In the genomic region with DNA sequence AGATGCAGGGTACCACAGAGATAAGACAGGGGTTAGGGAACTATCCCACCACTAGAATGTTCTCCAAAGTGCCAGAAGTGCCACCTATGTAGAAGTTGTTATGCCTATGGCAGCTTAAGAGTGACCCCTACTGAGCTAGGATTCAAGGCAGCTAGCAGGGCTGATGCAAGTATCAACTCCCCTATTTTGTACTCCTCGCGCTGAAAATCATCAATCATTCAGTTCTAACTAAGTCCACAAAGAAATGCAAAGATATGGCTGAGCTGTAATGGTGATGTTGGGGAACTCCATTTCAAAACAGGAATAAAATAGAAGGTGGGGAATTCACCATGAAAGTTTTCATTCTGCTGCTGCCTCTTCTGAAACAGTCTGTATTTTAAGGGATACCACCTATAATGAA, we compare ENCODE assay signal across 23 cellular contexts. TPM values are rescaled to one million over a fixed set of nuclear protein-coding genes. Genes with fewer than 3 reads are reported as not detected.
DNase-seq lines count a peak whose midpoint lies in the region; ATAC-seq, FAIRE-seq and TF ChIP-seq lines count a peak whose summit lies in the region.
"Had no signal": no experiment of that assay in that cellular context is flagged by ENCODE, and none has a peak within 500 bp of the region (broad histone marks: within the 10 kb centered on the region; RNA-seq: fewer than 3 reads in every experiment).

No MANE protein-coding gene starts in this region.

- peaks cover 12% of the 10 kb centered on the region for H3K36me3 Mint-ChIP-seq in activated CD4-positive, alpha-beta T cell treated with anti-CD3 and anti-CD28 coated beads, Interleukin-2, amount 10 ng/mL, durations not matched to agents 24 days and 14 days (ENCODE audit: low read depth)
- no peaks in the 10 kb centered on the region for H3K36me3 Mint-ChIP-seq in stimulated activated memory B cell treated with anti-CD40 and anti-IgM and Interleukin-4, amounts not matched to agents 10 μg/mL and 1 μg/mL and 100 μg/mL, for 72 hours

- DNase-seq in activated CD4-positive, alpha-beta T cell treated with anti-CD3 and anti-CD28 coated beads, Interleukin-2, amount 10 ng/mL, durations not matched to agents 24 days and 14 days: no peak
- DNase-seq in activated CD4-positive, alpha-beta T cell treated with anti-CD3 and anti-CD28 coated beads for 4 hours: no peak
- peak in 2 of 4 experiments; percentile 7 to 9 for DNase-seq in K562 (ENCODE audit: extremely low read depth in 1 of 4, low spot score in 3 of 4)
- no peak for DNase-seq in NOMO-1 treated with dmso at 0.1 percent for 144 hours (lab: John Stamatoyannopoulos, UW; ENCODE audit: unreplicated experiment)
- no peak for DNase-seq in activated CD8-positive, alpha-beta memory T cell treated with anti-CD3 and anti-CD28 coated beads, Interleukin-2, amount 50 U/mL, for 48 hours
- no peak for DNase-seq in NCI-H1048 (lab: John Stamatoyannopoulos, UW)
- DNase-seq: activated CD4-positive, alpha-beta T cell treated with anti-CD3 and anti-CD28 coated beads for 48 hours; activated effector memory CD4-positive, alpha-beta T cell treated with anti-CD3 and anti-CD28 coated beads, Interleukin-2, amount 50 U/mL, for 16 hours; AML-193; body of pancreas; cerebellar nuclear complex; GF-D8; HFFc6; NCI-H187; NCI-H2171 treated with DMSO at 0.1 percent for 48 hours; NCI-H69; psoas muscle; stimulated activated CD4-positive, alpha-beta T cell treated with anti-CD3 and anti-CD28 coated beads, Interleukin-15, amount 100 ng/mL, for 24 hours; upper lobe of left lung had no signal

- no peak overlapping the region for H3K27ac ChIP-seq in K562 (ENCODE audit: extremely low read depth, low read depth, low read length)
- H3K27ac ChIP-seq: body of pancreas, psoas muscle, upper lobe of left lung had no signal

- no TSS peak for BruUV-seq in K562 (replicated peaks; lab: Mats Ljungman, UMichigan)

- TF ChIP-seq EP300 in K562 (IDR thresholded peaks at IDR 0.05; ENCODE audit: low read length): no peak

- H3K27me3 Mint-ChIP-seq in activated CD4-positive, alpha-beta T cell treated with anti-CD3 and anti-CD28 coated beads, Interleukin-2, amount 10 ng/mL, durations not matched to agents 24 days and 14 days: no peaks in the 10 kb centered on the region
- no peaks in the 10 kb centered on the region for H3K27me3 Mint-ChIP-seq in stimulated activated memory B cell treated with anti-CD40 and anti-IgM and Interleukin-4, amounts not matched to agents 10 μg/mL and 1 μg/mL and 100 μg/mL, for 72 hours

- no peak for TF ChIP-seq POLR2A in K562 (conservative IDR thresholded peaks at IDR 0.05)

- H3K36me3 ChIP-seq in K562 (ENCODE audit: control insufficient read depth, insufficient read depth, low read length): no peaks in the 10 kb centered on the region
- H3K36me3 ChIP-seq: upper lobe of left lung had no signal

- 0 out of 4 replicates have a peak, but pooled peaks of 1 of the 2 experiments have one; percentile 7 for TF ChIP-seq RAD21 in K562 (CRISPR knock-in tag; conservative IDR thresholded peaks at IDR 0.05 in 1 of 2, IDR thresholded peaks at IDR 0.05 in 1 of 2)

- FAIRE-seq in K562 (lab: Jason Lieb, UNC): no peak

- POLR2A ChIA-PET in K562 (lab: Yijun Ruan, JAX): interaction anchor here (1.0 kb wide), 1 partner anchor 10 kb away, joined by 3 read pairs; no protein-coding TSS in a partner anchor

- H3K27me3 ChIP-seq in K562 (ENCODE audit: control insufficient read depth in 2 of 2, insufficient read depth in 2 of 2, low read length in 2 of 2): no peaks in the 10 kb centered on the region
- H3K27me3 ChIP-seq: body of pancreas, upper lobe of left lung had no signal

- H2AFZ ChIP-seq in K562 (ENCODE audit: low read depth, low read length): no peak overlapping the region

- H3K4me2 ChIP-seq in K562 (ENCODE audit: insufficient read depth, low read length): no peak overlapping the region

- peaks cover 55% of the 10 kb centered on the region for H3K79me2 ChIP-seq in K562 (ENCODE audit: control insufficient read depth, insufficient read depth, low read length)

- H4K20me1 ChIP-seq in K562 (replicated peaks; ENCODE audit: control insufficient read depth, insufficient read depth, low read length): no peaks in the 10 kb centered on the region

- WGBS in K562 (ENCODE audit: insufficient coverage, low coverage, missing lambda C conversion rate): 4% methylated on average over 2 of the region's 2 CpGs

- CTCF ChIA-PET in K562 (lab: Yijun Ruan, JAX; ENCODE audit: low intra/inter-chr PET ratio): no interaction called here

- peak overlapping the region; percentile 53 for H3K27ac Mint-ChIP-seq in activated CD4-positive, alpha-beta T cell treated with anti-CD3 and anti-CD28 coated beads, Interleukin-2, amount 10 ng/mL, durations not matched to agents 24 days and 14 days
- H3K27ac Mint-ChIP-seq in stimulated activated memory B cell treated with anti-CD40 and anti-IgM and Interleukin-4, amounts not matched to agents 10 μg/mL and 1 μg/mL and 100 μg/mL, for 72 hours: peak overlapping the region; percentile 49
- H3K27ac Mint-ChIP-seq: T-helper 1 cell treated with Interleukin-12 subunit alpha and Interleukin-12 subunit beta and Interleukin-4 antibody, amounts not matched to agents 30 μg/mL and 1 μg/mL, for 36 hours had no signal

- intact Hi-C loops in activated CD4-positive, alpha-beta T cell treated with anti-CD3 and anti-CD28 coated beads, Interleukin-2, amount 10 ng/mL, durations not matched to agents 24 days and 14 days (cut with micrococcal nuclease): loop anchor here (10.0 kb wide), 1 partner anchor 234 kb away; a partner anchor contains a TSS
- intact Hi-C loops in K562 (cut with micrococcal nuclease): loop anchor here (10.0 kb wide), 1 partner anchor 426 kb away; no protein-coding TSS in a partner anchor

- no peaks in the 10 kb centered on the region for H3K9me3 ChIP-seq in K562 (replicated peaks; ENCODE audit: control insufficient read depth, insufficient read depth, low read depth, low read length)
- H3K9me3 ChIP-seq: body of pancreas, psoas muscle, upper lobe of left lung had no signal

- in situ Hi-C loops in K562 (cut with MboI): loop anchor here (5.0 to 10.0 kb wide), 2 partner anchors 128 to 166 kb away; no protein-coding TSS in a partner anchor

- H3K9me3 Mint-ChIP-seq in activated CD4-positive, alpha-beta T cell treated with anti-CD3 and anti-CD28 coated beads, Interleukin-2, amount 10 ng/mL, durations not matched to agents 24 days and 14 days: no peaks in the 10 kb centered on the region
- no peaks in the 10 kb centered on the region for H3K9me3 Mint-ChIP-seq in stimulated activated memory B cell treated with anti-CD40 and anti-IgM and Interleukin-4, amounts not matched to agents 10 μg/mL and 1 μg/mL and 100 μg/mL, for 72 hours
- H3K9me3 Mint-ChIP-seq: HFFc6; T-helper 1 cell treated with Interleukin-12 subunit alpha and Interleukin-12 subunit beta and Interleukin-4 antibody, amounts not matched to agents 30 μg/mL and 1 μg/mL, for 36 hours had no signal

- H3K4me3 Mint-ChIP-seq in activated CD4-positive, alpha-beta T cell treated with anti-CD3 and anti-CD28 coated beads, Interleukin-2, amount 10 ng/mL, durations not matched to agents 24 days and 14 days: no peak overlapping the region
- H3K4me3 Mint-ChIP-seq in stimulated activated memory B cell treated with anti-CD40 and anti-IgM and Interleukin-4, amounts not matched to agents 10 μg/mL and 1 μg/mL and 100 μg/mL, for 72 hours: no peak overlapping the region
- H3K4me3 Mint-ChIP-seq: HFFc6; T-helper 1 cell treated with Interleukin-12 subunit alpha and Interleukin-12 subunit beta and Interleukin-4 antibody, amounts not matched to agents 30 μg/mL and 1 μg/mL, for 36 hours had no signal

- ATAC-seq in HG02610 (IDR thresholded peaks at IDR 0.05; ENCODE audit: unreplicated experiment) (peak; percentile 55), K562 (peak; percentile 80)
- ATAC-seq in stimulated activated memory B cell treated with anti-CD40 and anti-IgM and Interleukin-4, amounts not matched to agents 10 μg/mL and 1 μg/mL and 100 μg/mL, for 72 hours: no peak
- ATAC-seq: body of pancreas, psoas muscle had no signal

- H3K9me1 ChIP-seq in K562 (ENCODE audit: control insufficient read depth, insufficient read depth, low read length): no peaks in the 10 kb centered on the region

- peaks cover 18% of the 10 kb centered on the region for H3K4me1 Mint-ChIP-seq in activated CD4-positive, alpha-beta T cell treated with anti-CD3 and anti-CD28 coated beads, Interleukin-2, amount 10 ng/mL, durations not matched to agents 24 days and 14 days
- H3K4me1 Mint-ChIP-seq in stimulated activated memory B cell treated with anti-CD40 and anti-IgM and Interleukin-4, amounts not matched to agents 10 μg/mL and 1 μg/mL and 100 μg/mL, for 72 hours: peaks cover 32% of the 10 kb centered on the region

- no peak overlapping the region for H3K9ac ChIP-seq in K562 (ENCODE audit: insufficient read depth in 1 of 2, low read depth in 2 of 2, low read length in 2 of 2)

- no peak for TF ChIP-seq CTCF in K562 (IDR thresholded peaks at IDR 0.05 in 2 of 3, conservative IDR thresholded peaks at IDR 0.05 in 1 of 3; ENCODE audit: insufficient read depth in 2 of 3, low read depth in 1 of 3, low read length in 3 of 3)

- no peaks in the 10 kb centered on the region; a peak in 1 of 5 replicates for H3K4me1 ChIP-seq in K562 (replicated peaks in 1 of 2; ENCODE audit: control insufficient read depth in 2 of 2, insufficient read depth in 2 of 2, low read length in 2 of 2)
- H3K4me1 ChIP-seq: body of pancreas had no signal

- no peak overlapping the region for H3K4me3 ChIP-seq in K562
- H3K4me3 ChIP-seq: body of pancreas, lung, psoas muscle, upper lobe of left lung had no signal

RNA-seq across cellular contexts. Expression of a gene that starts 13.8 kb away (rescaled TPM):
- total RNA-seq in activated CD4-positive, alpha-beta T cell treated with anti-CD3 and anti-CD28 coated beads, Interleukin-2, amount 10 ng/mL, durations not matched to agents 24 days and 14 days: 75.9 and 87.5 TPM in 2 replicates
- total RNA-seq in K562 (2011; cell fraction: chromatin; rRNA removed; ENCODE audit: low replicate concordance): 30.6 and 90.7 TPM in 2 replicates
- 10.5 and 14.9 TPM in 2 replicates for total RNA-seq in K562 (2011; cell fraction: nucleolus; rRNA removed)
- total RNA-seq in K562 (2011; cell fraction: nucleoplasm; rRNA removed): 29.3 and 45.3 TPM in 2 replicates
- total RNA-seq in K562 (2014; rRNA removed) (20.1 and 21.5 TPM in 2 replicates), K562 (2014; rRNA removed; fragmentation: Illumina TruSeq; extraction: Trizol) (32.1 and 35.6 TPM in 2 replicates), K562 (2015; rRNA removed; fragmentation: Illumina TruSeq; extraction: Trizol) (25.0 and 25.5 TPM in 2 replicates), K562 (2021) (29.0 and 31.2 TPM in 2 replicates)
- polyA plus RNA-seq in K562 (2011; rRNA removed) (22.2 and 35.1 TPM in 2 replicates), K562 (2014; fragmentation: Illumina TruSeq; extraction: Trizol) (22.1 and 27.1 TPM in 2 replicates), K562 (2014; fragmentation: Nextera tagmentation; extraction: Ambion mirVana) (10 to 100 TPM in 1 of 2 experiments, 1 to 10 TPM in 1; 9.8 to 12.0 TPM), K562 (2014; rRNA removed) (16.6 and 19.6 TPM in 2 replicates)
- polyA plus RNA-seq in K562 (2011; cell fraction: cytosol; rRNA removed): 8.4 and 13.2 TPM in 2 replicates
- 16.3 and 17.2 TPM in 2 replicates for polyA plus RNA-seq in K562 (2011; cell fraction: nucleus; rRNA removed)
- polyA plus RNA-seq in K562 (2012): 15.3 and 26.5 TPM in 2 replicates
- 56.4 and 81.0 TPM in 2 replicates for polyA minus RNA-seq in K562 (2011; rRNA and poly(A)+ RNA removed)
- 36.9 and 53.8 TPM in 2 replicates for polyA minus RNA-seq in K562 (2011; cell fraction: cytosol; rRNA and poly(A)+ RNA removed)
- 21.0 and 30.0 TPM in 2 replicates for polyA minus RNA-seq in K562 (2011; cell fraction: nucleus; rRNA and poly(A)+ RNA removed)
